15 cellular contexts compared by ENCODE assay signal in genomic region chr4:142265946-142266345, GRCh38.
A peak's percentile ranks its signal among the peaks of the same experiment; 100 is the strongest.
DNase-seq lines count a peak whose midpoint lies in the region; ATAC-seq, FAIRE-seq and TF ChIP-seq lines count a peak whose summit lies in the region.
"Had no signal": no experiment of that assay in that cellular context is flagged by ENCODE, and none has a peak within 500 bp of the region (broad histone marks: within the 10 kb centered on the region; RNA-seq: fewer than 3 reads in every experiment).

No MANE protein-coding gene starts in this region.

- peak overlapping the region; percentile 93 for H3K56ac ChIP-seq in IMR-90 (ENCODE audit: extremely low read depth, insufficient read depth, low read length)

- TF ChIP-seq POLR2A in IMR-90 (IDR thresholded peaks at IDR 0.05; ENCODE audit: low read depth, low read length), result no peak
- TF ChIP-seq POLR2A in GM12878 (IDR thresholded peaks at IDR 0.05; ENCODE audit: low read depth, low read length), result no peak

- H3K4me2 ChIP-seq in IMR-90 (ENCODE audit: low read depth, low read length) (peak overlapping the region; percentile 10; the same call in 1 of the 2 replicates), GM12878 (ENCODE audit: control insufficient read depth, insufficient read depth) (no peak overlapping the region), osteoblast (ENCODE audit: insufficient read depth, low read length) (no peak overlapping the region)

- H3K9ac ChIP-seq in IMR-90 (ENCODE audit: low read depth, low read length) (peak overlapping the region; percentile 61; the same call in 1 of the 2 replicates), GM12878 (ENCODE audit: control insufficient read depth, insufficient read depth, low read length) (no peak overlapping the region)

- H3K27me3 Mint-ChIP-seq in CD4-positive, alpha-beta memory T cell, result no peaks in the 10 kb centered on the region
- H3K27me3 Mint-ChIP-seq: type B pancreatic cell had no signal

- peaks cover 0 to 11% of the 10 kb centered on the region in 2 experiments; a peak in 2 of 4 replicates for H3K79me1 ChIP-seq in IMR-90 (ENCODE audit: low read depth in 1 of 2, low read length in 2 of 2)

- ATAC-seq in IMR-90 (ENCODE audit: low read depth), result no peak; the same call in 1 of the 2 replicates
- peak; percentile 19; the same call in 2 of the 3 replicates for ATAC-seq in GM12878
- ATAC-seq in GM21576 (IDR thresholded peaks at IDR 0.05; ENCODE audit: unreplicated experiment), result no peak

- peak overlapping the region; percentile 98 for H3K14ac ChIP-seq in IMR-90 (replicated peaks; ENCODE audit: low read depth, low read length)

- H3K9me3 ChIP-seq in CD4-positive, alpha-beta memory T cell (ENCODE audit: control insufficient read depth in 1 of 2, low read length in 2 of 2), result no peaks in the 10 kb centered on the region
- H3K9me3 ChIP-seq in IMR-90 (ENCODE audit: control insufficient read depth, insufficient read depth, low read length) (no peaks in the 10 kb centered on the region), GM12878 (replicated peaks; ENCODE audit: control insufficient read depth, insufficient read depth, low read length) (no peaks in the 10 kb centered on the region), osteoblast (ENCODE audit: low read depth, low read length) (no peaks in the 10 kb centered on the region)
- H3K9me3 ChIP-seq: colonic mucosa had no signal

- peak overlapping the region; percentile 93 for H4K5ac ChIP-seq in IMR-90 (ENCODE audit: low read depth, low read length)

- H4K20me1 ChIP-seq in IMR-90 (ENCODE audit: insufficient read depth, low read length) (no peaks in the 10 kb centered on the region), GM12878 (ENCODE audit: control insufficient read depth, insufficient read depth) (no peaks in the 10 kb centered on the region), osteoblast (ENCODE audit: insufficient read depth, low read length) (no peaks in the 10 kb centered on the region)

- RAD21 ChIA-PET in GM12878 (lab: Charles Lee; ENCODE audit: unreplicated experiment), result interaction anchor here (1.2 to 1.7 kb wide), 3 partner anchors 10 to 83 kb away, joined by 3 to 6 read pairs (median 3); no protein-coding TSS in a partner anchor

- peak overlapping the region in 5 of 8 donors; percentile 13 to 78 (median 46) for H3K4me3 Mint-ChIP-seq in CD4-positive, alpha-beta memory T cell
- H3K4me3 Mint-ChIP-seq: type B pancreatic cell had no signal

- no peak for FAIRE-seq in GM12878 (lab: Jason Lieb, UNC)
- FAIRE-seq: GM18507, GM19239, TTC549 had no signal

- H4K91ac ChIP-seq in IMR-90 (ENCODE audit: insufficient read depth, low read depth, low read length), result peak overlapping the region; percentile 99

- no peaks in the 10 kb centered on the region for H3K27me3 ChIP-seq in CD4-positive, alpha-beta memory T cell (ENCODE audit: insufficient read depth, low read length)
- H3K27me3 ChIP-seq in IMR-90 (ENCODE audit: control insufficient read depth, insufficient read depth, low read length) (no peaks in the 10 kb centered on the region), GM12878 (replicated peaks in 1 of 2; ENCODE audit: control insufficient read depth in 2 of 2, insufficient read depth in 2 of 2, low read length in 1 of 2) (no peaks in the 10 kb centered on the region), osteoblast (ENCODE audit: insufficient read depth, low read length) (no peaks in the 10 kb centered on the region)
- H3K27me3 ChIP-seq: colonic mucosa had no signal

- TF ChIP-seq RAD21 in IMR-90 (IDR thresholded peaks at IDR 0.05; ENCODE audit: low read length) (no peak), GM12878 (IDR thresholded peaks at IDR 0.05; ENCODE audit: insufficient read depth, low read depth, low read length) (no peak)

- dilution Hi-C loops in IMR-90 (cut with HindIII; ENCODE audit: low sequenced_read_pairs, unreplicated experiment), result no loop called here

- intact Hi-C loops in CD4-positive, alpha-beta memory T cell (cut with micrococcal nuclease), result loop anchor here (2.0 kb wide), 1 partner anchor 17 kb away; no protein-coding TSS in a partner anchor
- intact Hi-C loops in IMR-90 (cut with micrococcal nuclease), result loop anchor here (5.0 to 10.0 kb wide), 2 partner anchors 139 to 921 kb away; no protein-coding TSS in a partner anchor
- intact Hi-C loops in GM12878 (cut with micrococcal nuclease; ENCODE audit: unreplicated experiment), result no loop called here

- H4K8ac ChIP-seq in IMR-90 (ENCODE audit: low read depth in 2 of 2, low read length in 2 of 2), result peak overlapping the region; percentile 83 to 98

- H3K27ac ChIP-seq in CD4-positive, alpha-beta memory T cell (ENCODE audit: low read depth, low read length), result no peak overlapping the region
- H3K27ac ChIP-seq in IMR-90 (ENCODE audit: insufficient read depth, low read length) (peak overlapping the region; percentile 93), GM12878 (ENCODE audit: control insufficient read depth, insufficient read depth) (no peak overlapping the region), osteoblast (ENCODE audit: low read depth, low read length) (peak overlapping the region; percentile 63)
- H3K27ac ChIP-seq: colonic mucosa had no signal

- H3K9me1 ChIP-seq in IMR-90 (ENCODE audit: insufficient read depth, low read length), result peaks cover 8% of the 10 kb centered on the region

- H3K27ac Mint-ChIP-seq in CD4-positive, alpha-beta memory T cell, result peak overlapping the region; percentile 37 to 87 (median 78)
- H3K27ac Mint-ChIP-seq: type B pancreatic cell had no signal

- WGBS in IMR-90 (ENCODE audit: extremely low coverage in 2 of 2, insufficient read length in 1 of 2), 2 experiments, result no CpG with 5 or more reads among the region's 2 CpGs
- WGBS in GM12878 (ENCODE audit: insufficient coverage, insufficient replicate concordance, low lambda C conversion rate, missing lambda C conversion rate), result 39% methylated on average over 2 of the region's 2 CpGs

- peak overlapping the region; percentile 97 for H3K4ac ChIP-seq in IMR-90 (ENCODE audit: low read depth, low read length)

- no peak for DNase-seq in CD4-positive, alpha-beta memory T cell
- DNase-seq in IMR-90 (no peak), GM12878 (ENCODE audit: low read depth, low spot score) (no peak), osteoblast (ENCODE audit: insufficient read length, low spot score, missing footprints) (no peak), D341Med (ENCODE audit: low spot score) (no peak), NK-92 (lab: John Stamatoyannopoulos, UW; ENCODE audit: unreplicated experiment) (no peak), GM03348 (ENCODE audit: low spot score) (no peak)
- DNase-seq: colonic mucosa, left colon, NCI-H2081 had no signal

- peak overlapping the region; percentile 99 for H2BK20ac ChIP-seq in IMR-90 (ENCODE audit: low read depth, low read length)

- H2BK15ac ChIP-seq in IMR-90 (ENCODE audit: low read depth, low read length), result peak overlapping the region; percentile 84; the same call in 2 of the 3 replicates

- H3K79me2 ChIP-seq in GM12878 (ENCODE audit: control insufficient read depth, insufficient read depth, low read length) (no peaks in the 10 kb centered on the region), osteoblast (ENCODE audit: insufficient read depth, low read length) (no peaks in the 10 kb centered on the region)

- CTCF ChIA-PET in CD4-positive, alpha-beta memory T cell (lab: Charles Lee; ENCODE audit: partially characterized antibody), result interaction anchor here (0.7 to 0.8 kb wide), 2 partner anchors 17 to 52 kb away, joined by 3 to 4 read pairs; no protein-coding TSS in a partner anchor
- CTCF ChIA-PET in IMR-90 (lab: Yijun Ruan, JAX), result no interaction called here
- CTCF ChIA-PET in GM12878 (lab: Yijun Ruan, JAX), result interaction anchor here (0.6 to 1.4 kb wide), 2 partner anchors 11 to 14 kb away, joined by 3 to 10 read pairs; no protein-coding TSS in a partner anchor

- H2AK5ac ChIP-seq in IMR-90 (ENCODE audit: low read depth, low read length), result peak overlapping the region; percentile 98

- SMC1A ChIA-PET in GM12878 (lab: Charles Lee; ENCODE audit: uncharacterized antibody, unreplicated experiment), result interaction anchor here (0.8 to 1.9 kb wide), 10 partner anchors 8 to 101 kb away, joined by 3 to 7 read pairs (median 4); no protein-coding TSS in a partner anchor

- in situ Hi-C loops in IMR-90 (cut with MboI; ENCODE audit: low sequenced_read_pairs) (no loop called here), GM12878 (cut with MboI) (no loop called here)

- H2AFZ ChIP-seq in IMR-90 (replicated peaks; ENCODE audit: low read length, poor library complexity) (no peak overlapping the region), GM12878 (ENCODE audit: control insufficient read depth, low read depth, low read length) (no peak overlapping the region), osteoblast (ENCODE audit: low read length) (no peak overlapping the region)

- no TSS peak for BruUV-seq in IMR-90 (replicated peaks; lab: Mats Ljungman, UMichigan)
- BruUV-seq in GM12878 (replicated peaks; lab: Mats Ljungman, UMichigan), result no TSS peak

- peaks cover 0 to 4% (median 0%) of the 10 kb centered on the region in 8 donors for H3K9me3 Mint-ChIP-seq in CD4-positive, alpha-beta memory T cell
- H3K9me3 Mint-ChIP-seq: type B pancreatic cell had no signal

- no peak overlapping the region for H3K4me3 ChIP-seq in CD4-positive, alpha-beta memory T cell (ENCODE audit: low read length in 2 of 2)
- H3K4me3 ChIP-seq in IMR-90 (ENCODE audit: insufficient read depth, low read depth, low read length), result no peak overlapping the region
- no peak overlapping the region for H3K4me3 ChIP-seq in GM12878
- H3K4me3 ChIP-seq in osteoblast (ENCODE audit: insufficient read depth, low read length), result no peak overlapping the region
- H3K4me3 ChIP-seq: colonic mucosa had no signal

- peaks cover 70% of the 10 kb centered on the region for H3K4me1 ChIP-seq in CD4-positive, alpha-beta memory T cell (ENCODE audit: insufficient read depth, low read length)
- H3K4me1 ChIP-seq in IMR-90 (ENCODE audit: control insufficient read depth, insufficient read depth, low read length) (peaks cover 23% of the 10 kb centered on the region), GM12878 (ENCODE audit: control insufficient read depth, insufficient read depth, low read length) (no peaks in the 10 kb centered on the region), osteoblast (ENCODE audit: insufficient read depth, low read length) (peaks cover 22% of the 10 kb centered on the region)
- H3K4me1 ChIP-seq: colonic mucosa had no signal

- peak overlapping the region; percentile 98 for H3K23ac ChIP-seq in IMR-90 (ENCODE audit: low read depth, low read length)

- peak overlapping the region; percentile 100 for H2BK120ac ChIP-seq in IMR-90 (ENCODE audit: low read depth, low read length)

- TF ChIP-seq CTCF in IMR-90 (conservative IDR thresholded peaks at IDR 0.05; ENCODE audit: low read depth, low read length) (no peak), GM12878 (IDR thresholded peaks at IDR 0.05 in 2 of 3, conservative IDR thresholded peaks at IDR 0.05 in 1 of 3; ENCODE audit: control insufficient read depth in 2 of 3, extremely low read depth in 1 of 3, insufficient read depth in 1 of 3, low read depth in 3 of 3, low read length in 3 of 3) (no peak), osteoblast (IDR thresholded peaks at IDR 0.05; ENCODE audit: extremely low read depth, low read depth, low read length) (no peak)

- POLR2A ChIA-PET in CD4-positive, alpha-beta memory T cell (lab: Charles Lee; ENCODE audit: partially characterized antibody), result interaction anchor here (0.6 to 1.3 kb wide), 3 partner anchors 8 to 124 kb away, joined by 3 to 6 read pairs (median 4); no protein-coding TSS in a partner anchor
- POLR2A ChIA-PET in IMR-90 (lab: Charles Lee; ENCODE audit: unreplicated experiment), result interaction anchor here (1.3 kb wide), 1 partner anchor 8 kb away, joined by 3 read pairs; no protein-coding TSS in a partner anchor
- POLR2A ChIA-PET in GM12878 (lab: Charles Lee), result no interaction called here

- H2AK9ac ChIP-seq in IMR-90 (replicated peaks; ENCODE audit: low read depth, low read length, poor library complexity), result no peak overlapping the region

- peak overlapping the region; percentile 97 for H2BK5ac ChIP-seq in IMR-90 (ENCODE audit: low read depth, low read length, poor library complexity, severe bottlenecking)

- peaks cover 63 to 67% of the 10 kb centered on the region in 2 donors for H3K36me3 Mint-ChIP-seq in CD4-positive, alpha-beta memory T cell
- H3K36me3 Mint-ChIP-seq: type B pancreatic cell had no signal

- peaks cover 7% of the 10 kb centered on the region for H3K36me3 ChIP-seq in CD4-positive, alpha-beta memory T cell (ENCODE audit: insufficient read depth, low read length)
- no peaks in the 10 kb centered on the region for H3K36me3 ChIP-seq in IMR-90 (ENCODE audit: control insufficient read depth, insufficient read depth, low read length)
- H3K36me3 ChIP-seq in GM12878 (ENCODE audit: control insufficient read depth in 2 of 2, insufficient read depth in 2 of 2, low read length in 1 of 2), result no peaks in the 10 kb centered on the region
- no peaks in the 10 kb centered on the region for H3K36me3 ChIP-seq in osteoblast (ENCODE audit: insufficient read depth, low read length)
- H3K36me3 ChIP-seq: colonic mucosa had no signal

- no peak for TF ChIP-seq EP300 in GM12878 (IDR thresholded peaks at IDR 0.05; ENCODE audit: borderline replicate concordance in 1 of 2, control insufficient read depth in 1 of 2, low read depth in 2 of 2, low read length in 2 of 2)

- peak overlapping the region; percentile 100 for H3K18ac ChIP-seq in IMR-90 (ENCODE audit: low read depth, low read length)

- peaks cover 65 to 95% (median 80%) of the 10 kb centered on the region in 4 donors for H3K4me1 Mint-ChIP-seq in CD4-positive, alpha-beta memory T cell

Comparison
In these comparisons a context has a peak if more than half of its experiments do, and no peak if none do; other contexts are left out.
1. H3K27ac ChIP-seq: peak in IMR-90 (single experiment) and osteoblast (single experiment); none in CD4-positive, alpha-beta memory T cell (single experiment) and GM12878 (single experiment).